16 cellular contexts compared by ENCODE assay signal in genomic region chr15:49985463-49985862, GRCh38.
"Had no signal": no experiment of that assay in that cellular context is flagged by ENCODE, and none has a peak within 500 bp of the region (broad histone marks: within the 10 kb centered on the region; RNA-seq: fewer than 3 reads in every experiment).

No MANE protein-coding gene starts in this region.

- H3K9ac ChIP-seq: SK-N-SH had no signal

- H3K4me2 ChIP-seq: SK-N-SH had no signal

- DNase-seq: KBM-7, NCI-H1092, NCI-H1105 treated with DMSO at 0.1 percent for 48 hours, NCI-H1417 treated with DMSO at 0.1 percent for 48 hours, NCI-H146, NCI-H1694 treated with DMSO at 0.1 percent for 48 hours, NCI-H1930, NCI-H2081, NCI-H2107, NCI-H2227 treated with DMSO at 0.1 percent for 48 hours, NCI-H524, NCI-H526 treated with DMSO at 0.1 percent for 48 hours, NCI-H748 treated with DMSO at 0.1 percent for 48 hours, RPMI8226, SHP77, SK-N-SH had no signal

- H3K9me3 ChIP-seq: SK-N-SH had no signal
